ENCODE assay signal across 19 cellular contexts in the genomic region with DNA sequence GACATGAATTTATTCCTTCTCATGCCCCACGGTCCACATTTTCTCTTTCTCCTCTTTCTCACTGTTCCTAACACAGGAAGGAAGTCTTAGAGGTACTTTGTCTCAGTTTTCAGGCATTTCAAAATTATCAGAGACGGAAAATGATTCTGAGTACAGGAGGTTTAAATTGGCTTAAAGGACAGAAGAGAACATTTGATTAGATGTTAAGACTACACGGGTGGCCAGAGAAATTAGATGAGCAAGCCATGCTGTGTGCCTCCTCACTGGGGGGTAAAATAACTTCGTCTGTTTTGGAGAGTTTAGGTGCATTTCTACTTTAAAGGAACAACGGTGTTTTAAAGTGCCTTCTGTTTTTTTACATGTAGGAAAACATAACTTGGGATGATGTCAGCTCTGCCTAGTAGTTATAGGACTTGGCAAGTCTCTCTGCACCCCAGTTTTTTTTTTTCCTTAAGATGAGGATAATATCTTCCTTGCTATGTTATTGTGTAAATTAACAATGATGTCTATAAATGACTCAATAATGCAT.
A peak's percentile ranks its signal among the peaks of the same experiment; 100 is the strongest.
DNase-seq lines count a peak whose midpoint lies in the region; ATAC-seq, FAIRE-seq and TF ChIP-seq lines count a peak whose summit lies in the region.
"Had no signal": no experiment of that assay in that cellular context is flagged by ENCODE, and none has a peak within 500 bp of the region (broad histone marks: within the 10 kb centered on the region; RNA-seq: fewer than 3 reads in every experiment).

No MANE protein-coding gene starts in this region.

- no peak for TF ChIP-seq EP300 in GM12878 (IDR thresholded peaks at IDR 0.05; ENCODE audit: borderline replicate concordance in 1 of 2, control insufficient read depth in 1 of 2, low read depth in 2 of 2, low read length in 2 of 2)

- TF ChIP-seq POLR2A in GM12878 (IDR thresholded peaks at IDR 0.05; ENCODE audit: low read depth, low read length) (no peak), endothelial cell of umbilical vein (IDR thresholded peaks at IDR 0.05; ENCODE audit: low read depth, low read length) (no peak)

- POLR2A ChIA-PET in HEK293 (lab: Yijun Ruan, JAX) (no interaction called here), GM12878 (lab: Charles Lee) (no interaction called here), endothelial cell of umbilical vein (lab: Charles Lee) (no interaction called here), OCI-LY7 (lab: Charles Lee) (interaction anchor here (0.7 kb wide), 2 partner anchors 9 to 111 kb away, joined by 3 to 4 read pairs; no protein-coding TSS in a partner anchor)

- intact Hi-C loops in GM12878 (cut with micrococcal nuclease; ENCODE audit: unreplicated experiment) (no loop called here), endothelial cell of umbilical vein (cut with micrococcal nuclease) (no loop called here), OCI-LY7 (cut with micrococcal nuclease; ENCODE audit: unreplicated experiment) (no loop called here)

- no peaks in the 10 kb centered on the region for H3K9me2 ChIP-seq in OCI-LY7 (ENCODE audit: insufficient read depth, low read length)

- no peaks in the 10 kb centered on the region for H3K27me3 Mint-ChIP-seq in osteocyte (ENCODE audit: unreplicated experiment)
- no peaks in the 10 kb centered on the region for H3K27me3 Mint-ChIP-seq in immature natural killer cell (ENCODE audit: low read depth in 3 of 3)
- H3K27me3 Mint-ChIP-seq: CD4-positive, alpha-beta T cell had no signal

- H3K79me2 ChIP-seq in GM12878 (ENCODE audit: control insufficient read depth, insufficient read depth, low read length) (no peaks in the 10 kb centered on the region), endothelial cell of umbilical vein (ENCODE audit: control insufficient read depth, insufficient read depth, low read length) (no peaks in the 10 kb centered on the region), OCI-LY7 (ENCODE audit: insufficient read depth, low read depth, low read length) (no peaks in the 10 kb centered on the region)

- H3K9me3 ChIP-seq in HEK293 (ENCODE audit: control insufficient read depth, insufficient read depth, low read depth, low read length) (no peaks in the 10 kb centered on the region), GM12878 (replicated peaks; ENCODE audit: control insufficient read depth, insufficient read depth, low read length) (no peaks in the 10 kb centered on the region), endothelial cell of umbilical vein (replicated peaks; ENCODE audit: control insufficient read depth, insufficient read depth, low read length) (no peaks in the 10 kb centered on the region), OCI-LY7 (ENCODE audit: low read length) (no peaks in the 10 kb centered on the region)
- H3K9me3 ChIP-seq: Caco-2, HAP-1 had no signal

- no peak for FAIRE-seq in GM12878 (lab: Jason Lieb, UNC)
- peak; percentile 67 for FAIRE-seq in endothelial cell of umbilical vein (lab: Jason Lieb, UNC)
- FAIRE-seq: K562 had no signal

- H3K4me2 ChIP-seq in GM12878 (ENCODE audit: control insufficient read depth, insufficient read depth) (no peak overlapping the region), endothelial cell of umbilical vein (ENCODE audit: insufficient read depth, low read length) (peak overlapping the region; percentile 76), OCI-LY7 (ENCODE audit: low read length) (no peak overlapping the region)

- no peak for ATAC-seq in GM12878
- no peak for ATAC-seq in HG02981 (IDR thresholded peaks at IDR 0.05; ENCODE audit: unreplicated experiment)
- ATAC-seq: K562 had no signal

- H3K9me1 ChIP-seq in endothelial cell of umbilical vein (replicated peaks; ENCODE audit: control insufficient read depth, extremely low read depth, insufficient read depth, low read length) = no peaks in the 10 kb centered on the region

- no peak for TF ChIP-seq RAD21 in GM12878 (IDR thresholded peaks at IDR 0.05; ENCODE audit: insufficient read depth, low read depth, low read length)

- no peak overlapping the region for H3K4me3 Mint-ChIP-seq in osteocyte (ENCODE audit: unreplicated experiment)
- no peak overlapping the region for H3K4me3 Mint-ChIP-seq in immature natural killer cell
- H3K4me3 Mint-ChIP-seq: CD4-positive, alpha-beta T cell had no signal

- H3K4me1 Mint-ChIP-seq in osteocyte (ENCODE audit: unreplicated experiment) = peaks cover 22% of the 10 kb centered on the region
- H3K4me1 Mint-ChIP-seq in immature natural killer cell = peaks cover 4 to 9% of the 10 kb centered on the region in 2 donors

- dilution Hi-C loops in endothelial cell of umbilical vein (cut with MboI; ENCODE audit: extremely low pct_ligation_motif_present, low sequenced_read_pairs) = no loop called here

- H3K4me1 ChIP-seq in HEK293 (ENCODE audit: control insufficient read depth, insufficient read depth, low read length) (no peaks in the 10 kb centered on the region), GM12878 (ENCODE audit: control insufficient read depth, insufficient read depth, low read length) (peaks cover 8% of the 10 kb centered on the region; the same call in 1 of the 2 replicates), endothelial cell of umbilical vein (ENCODE audit: control insufficient read depth, extremely low read depth, insufficient read depth, low read length) (peaks cover 12% of the 10 kb centered on the region), OCI-LY7 (ENCODE audit: insufficient read depth, low read length, poor library complexity, severe bottlenecking) (no peaks in the 10 kb centered on the region)
- H3K4me1 ChIP-seq: Caco-2, HAP-1 had no signal

- no peak for DNase-seq in GM12878 (ENCODE audit: low read depth, low spot score)
- peak; percentile 47 for DNase-seq in endothelial cell of umbilical vein (ENCODE audit: low read depth, low spot score)
- no peak for DNase-seq in osteocyte (ENCODE audit: extremely low spot score, unreplicated experiment)
- no peak for DNase-seq in OCI-LY7 (ENCODE audit: low spot score)
- DNase-seq in immature natural killer cell = no peak
- DNase-seq: Caco-2; CD4-positive, alpha-beta T cell; GDM1; NCI-H1092 treated with DMSO at 0.1 percent for 48 hours; NCI-H146; NCI-H2029 treated with DMSO at 0.1 percent for 48 hours; NCI-H2171; NCI-H446; NCI-H69; SHP77 had no signal

- in situ Hi-C loops in GM12878 (cut with MboI) = no loop called here

- CTCF ChIA-PET in HEK293 (lab: Yijun Ruan, JAX) (interaction anchor here (1.3 kb wide), 1 partner anchor 55 kb away, joined by 4 read pairs; no protein-coding TSS in a partner anchor), GM12878 (lab: Yijun Ruan, JAX) (interaction anchor here (1.0 to 2.1 kb wide), 5 partner anchors 15 to 68 kb away, joined by 3 to 9 read pairs (median 4); no protein-coding TSS in a partner anchor), endothelial cell of umbilical vein (lab: Charles Lee) (interaction anchor here (1.1 to 3.7 kb wide), 4 partner anchors 16 to 55 kb away, joined by 3 to 20 read pairs (median 3); no protein-coding TSS in a partner anchor), OCI-LY7 (lab: Charles Lee; ENCODE audit: unreplicated experiment) (no interaction called here)

- H3K27me3 ChIP-seq in GM12878 (replicated peaks in 1 of 2; ENCODE audit: control insufficient read depth in 2 of 2, insufficient read depth in 2 of 2, low read length in 1 of 2) (no peaks in the 10 kb centered on the region), endothelial cell of umbilical vein (ENCODE audit: control insufficient read depth in 2 of 2, insufficient read depth in 2 of 2, low read length in 2 of 2) (no peaks in the 10 kb centered on the region)

- H3K36me3 Mint-ChIP-seq in osteocyte (ENCODE audit: unreplicated experiment) (peaks cover 6% of the 10 kb centered on the region), immature natural killer cell (peaks cover 19 to 34% (median 34%) of the 10 kb centered on the region in 3 donors)

- H4K20me1 ChIP-seq in GM12878 (ENCODE audit: control insufficient read depth, insufficient read depth) (no peaks in the 10 kb centered on the region), endothelial cell of umbilical vein (replicated peaks; ENCODE audit: control insufficient read depth, extremely low read depth, insufficient read depth, low read length) (no peaks in the 10 kb centered on the region), OCI-LY7 (ENCODE audit: insufficient read depth, low read length) (no peaks in the 10 kb centered on the region)

- SMC1A ChIA-PET in GM12878 (lab: Charles Lee; ENCODE audit: uncharacterized antibody, unreplicated experiment) = interaction anchor here (0.8 to 3.1 kb wide), 6 partner anchors 55 to 123 kb away, joined by 3 to 16 read pairs (median 4); no protein-coding TSS in a partner anchor

- H3K27ac ChIP-seq in HEK293 (ENCODE audit: extremely low read depth, low read depth, low read length) = no peak overlapping the region
- no peak overlapping the region for H3K27ac ChIP-seq in GM12878 (ENCODE audit: control insufficient read depth, insufficient read depth)
- H3K27ac ChIP-seq in endothelial cell of umbilical vein (ENCODE audit: insufficient read depth, low read depth, low read length) = peak overlapping the region; percentile 31
- H3K27ac ChIP-seq in OCI-LY7 (ENCODE audit: low read depth, low read length, poor library complexity, severe bottlenecking) = no peak overlapping the region

- H3K4me3 ChIP-seq in HEK293 (ENCODE audit: low read depth, low read length) (no peak overlapping the region), GM12878 (no peak overlapping the region), endothelial cell of umbilical vein (replicated peaks in 1 of 3; ENCODE audit: insufficient read depth in 1 of 3, low read depth in 1 of 3, low read length in 3 of 3) (peak overlapping the region in 1 of 3 experiments; percentile 1), OCI-LY7 (ENCODE audit: low read depth, low read length, poor library complexity, severe bottlenecking) (no peak overlapping the region)
- H3K4me3 ChIP-seq: HAP-1, K562 had no signal

- H3K27ac Mint-ChIP-seq in osteocyte (ENCODE audit: unreplicated experiment) (peak overlapping the region; percentile 4), immature natural killer cell (no peak overlapping the region)
- H3K27ac Mint-ChIP-seq: CD4-positive, alpha-beta T cell had no signal

- 61% methylated on average over 5 of the region's 5 CpGs for WGBS in GM12878 (ENCODE audit: insufficient coverage, insufficient replicate concordance, low lambda C conversion rate, missing lambda C conversion rate)

- RAD21 ChIA-PET in GM12878 (lab: Charles Lee; ENCODE audit: unreplicated experiment) = interaction anchor here (1.2 to 1.4 kb wide), 2 partner anchors 54 to 55 kb away, joined by 3 to 5 read pairs; no protein-coding TSS in a partner anchor

- no peak overlapping the region for H2AFZ ChIP-seq in GM12878 (ENCODE audit: control insufficient read depth, low read depth, low read length)
- peak overlapping the region; percentile 86 for H2AFZ ChIP-seq in endothelial cell of umbilical vein (ENCODE audit: low read depth, low read length)
- no peak overlapping the region for H2AFZ ChIP-seq in OCI-LY7 (ENCODE audit: low read length)

- H3K36me3 ChIP-seq in HEK293 (ENCODE audit: control insufficient read depth in 2 of 2, insufficient read depth in 1 of 2, low read length in 2 of 2) (peaks cover 8 to 17% of the 10 kb centered on the region in 2 experiments), GM12878 (ENCODE audit: control insufficient read depth in 2 of 2, insufficient read depth in 2 of 2, low read length in 1 of 2) (no peaks in the 10 kb centered on the region; a peak in 2 of 4 replicates), endothelial cell of umbilical vein (ENCODE audit: control insufficient read depth in 2 of 2, extremely low read depth in 1 of 2, insufficient read depth in 2 of 2, low read length in 2 of 2) (no peaks in the 10 kb centered on the region), OCI-LY7 (ENCODE audit: insufficient read depth, low read length) (no peaks in the 10 kb centered on the region)
- H3K36me3 ChIP-seq: HAP-1 had no signal

- TSS peak; percentile 8 for BruUV-seq in GM12878 (replicated peaks; lab: Mats Ljungman, UMichigan)
- BruUV-seq in endothelial cell of umbilical vein (replicated peaks; lab: Mats Ljungman, UMichigan) = no TSS peak
- no TSS peak for BruUV-seq in OCI-LY7 (replicated peaks; lab: Mats Ljungman, UMichigan)

- H3K9me3 Mint-ChIP-seq in osteocyte (ENCODE audit: unreplicated experiment) = no peaks in the 10 kb centered on the region
- no peaks in the 10 kb centered on the region for H3K9me3 Mint-ChIP-seq in immature natural killer cell
- H3K9me3 Mint-ChIP-seq: CD4-positive, alpha-beta T cell had no signal

- TF ChIP-seq CTCF in HEK293 (tag by site-specific recombination; IDR thresholded peaks at IDR 0.05) (no peak), GM12878 (IDR thresholded peaks at IDR 0.05 in 2 of 3, conservative IDR thresholded peaks at IDR 0.05 in 1 of 3; ENCODE audit: control insufficient read depth in 2 of 3, extremely low read depth in 1 of 3, insufficient read depth in 1 of 3, low read depth in 3 of 3, low read length in 3 of 3) (no peak), endothelial cell of umbilical vein (IDR thresholded peaks at IDR 0.05; ENCODE audit: extremely low read depth in 1 of 2, insufficient read depth in 1 of 2, low read depth in 1 of 2, low read length in 2 of 2) (no peak), osteocyte (IDR thresholded peaks at IDR 0.05) (no peak), OCI-LY7 (conservative IDR thresholded peaks at IDR 0.05; ENCODE audit: low read length) (no peak)

- no peak overlapping the region for H3K9ac ChIP-seq in GM12878 (ENCODE audit: control insufficient read depth, insufficient read depth, low read length)
- H3K9ac ChIP-seq in endothelial cell of umbilical vein (replicated peaks; ENCODE audit: extremely low read depth, insufficient read depth, low read length) = peak overlapping the region; percentile 64
